ENCODE assay signal across 8 cellular contexts in the genomic region with DNA sequence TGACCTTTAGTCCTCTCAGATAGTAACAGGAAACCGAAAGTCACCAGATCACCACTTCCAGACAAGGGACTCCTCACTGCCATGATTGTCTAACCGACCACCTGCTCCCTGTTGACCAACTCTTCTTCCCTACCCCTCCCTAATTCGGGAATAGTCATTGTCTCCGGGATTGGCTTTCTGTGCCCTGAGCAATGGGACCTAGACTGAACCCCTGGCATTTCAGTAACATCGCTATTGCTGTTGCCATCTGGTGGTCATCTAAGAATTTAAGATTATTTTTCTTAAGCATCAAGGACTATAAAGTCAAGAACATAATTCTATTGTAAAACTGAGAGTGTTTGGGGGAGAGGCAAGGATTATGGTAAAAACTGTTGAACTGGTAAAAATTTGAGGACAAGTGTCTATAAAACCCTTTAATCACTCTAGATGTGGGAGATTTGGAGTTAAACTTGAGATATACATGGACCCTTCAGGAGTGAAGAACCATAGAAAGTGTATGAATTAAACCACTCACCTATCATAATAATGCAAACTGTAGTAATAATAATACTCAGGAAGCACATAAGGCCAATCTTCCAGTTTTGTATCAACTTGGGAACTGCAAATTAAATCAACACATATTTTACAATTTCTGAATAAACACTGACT. TPM values are rescaled to one million over a fixed set of nuclear protein-coding genes. Genes with fewer than 3 reads are reported as not detected.
DNase-seq lines count a peak whose midpoint lies in the region; ATAC-seq and TF ChIP-seq lines count a peak whose summit lies in the region.

No MANE protein-coding gene starts in this region.

- H3K9me3 ChIP-seq in ascending aorta, result no peaks in the 10 kb centered on the region
- no peaks in the 10 kb centered on the region for H3K9me3 ChIP-seq in skeletal muscle satellite cell (replicated peaks; ENCODE audit: low read length)

- peak in 2 of 3 experiments; percentile 21 to 29 for TF ChIP-seq CTCF in ascending aorta (IDR thresholded peaks at IDR 0.05)

- DNase-seq in stimulated activated naive CD4-positive, alpha-beta T cell (lab: John Stamatoyannopoulos, UW), result peak in 4 of 6 experiments; percentile 2 to 66 (median 29)
- DNase-seq in stimulated activated naive CD4-positive, alpha-beta T cell treated with Interleukin-2 at 50 U/mL for 16 hours (lab: John Stamatoyannopoulos, UW), result no peak
- DNase-seq in NCI-H510A treated with DMSO at 0.1 percent for 48 hours (lab: John Stamatoyannopoulos, UW), result peak; percentile 19
- DNase-seq in ascending aorta (ENCODE audit: low spot score in 2 of 2), result no peak
- peak; percentile 41 for DNase-seq in iPS DF 4.7 (ENCODE audit: extremely low read depth, low spot score)
- DNase-seq in GOT3 (lab: John Stamatoyannopoulos, UW), result no peak

- peak overlapping the region; percentile 74 for H3K4me2 ChIP-seq in skeletal muscle satellite cell (ENCODE audit: low read length)

- H3K27me3 ChIP-seq in ascending aorta (no peaks in the 10 kb centered on the region), skeletal muscle satellite cell (ENCODE audit: control insufficient read depth, insufficient read depth, low read length) (no peaks in the 10 kb centered on the region)

- no peak for ATAC-seq in HG02642 (IDR thresholded peaks at IDR 0.05; ENCODE audit: poor library complexity, unreplicated experiment)

- intact Hi-C loops in ascending aorta (cut with DNase I), result loop anchor here (2.0 kb wide), 2 partner anchors 175 to 181 kb away; no protein-coding TSS in a partner anchor

- H3K27ac ChIP-seq in ascending aorta, result no peak overlapping the region

- no peak overlapping the region for H3K9ac ChIP-seq in skeletal muscle satellite cell (ENCODE audit: low read depth, low read length)

- H3K4me1 ChIP-seq in ascending aorta, result no peaks in the 10 kb centered on the region
- no peaks in the 10 kb centered on the region for H3K4me1 ChIP-seq in skeletal muscle satellite cell (ENCODE audit: control insufficient read depth, insufficient read depth, low read length)

- H3K4me3 ChIP-seq in ascending aorta (no peak overlapping the region), skeletal muscle satellite cell (ENCODE audit: low read length) (peak overlapping the region; percentile 57)

- no peaks in the 10 kb centered on the region for H3K36me3 ChIP-seq in ascending aorta
- no peaks in the 10 kb centered on the region for H3K36me3 ChIP-seq in skeletal muscle satellite cell (ENCODE audit: insufficient read depth, low read length)

RNA-seq across cellular contexts. Expression of a gene that starts 6.3 kb away (rescaled TPM):
- not detected for total RNA-seq in ascending aorta
- total RNA-seq in skeletal muscle satellite cell (2012; rRNA removed), result not detected in 2 replicates

RNA-seq across cellular contexts. Expression of a gene that starts 44.6 kb away (rescaled TPM):
- total RNA-seq in ascending aorta, result not detected
- not detected in 2 replicates for total RNA-seq in skeletal muscle satellite cell (2012; rRNA removed)

RNA-seq across cellular contexts. Expression of a gene that starts 45.3 kb away (rescaled TPM):
- not detected for total RNA-seq in ascending aorta
- total RNA-seq in skeletal muscle satellite cell (2012; rRNA removed), result not detected in 2 replicates

RNA-seq across cellular contexts. Expression of a gene that starts 56.7 kb away (rescaled TPM):
- total RNA-seq in ascending aorta, result 1.1 TPM
- total RNA-seq in skeletal muscle satellite cell (2012; rRNA removed), result 24.7 and 25.6 TPM in 2 replicates

Comparison
In these comparisons a context has a peak if more than half of its experiments do, and no peak if none do; other contexts are left out.
1. DNase-seq: peak in stimulated activated naive CD4-positive, alpha-beta T cell (4 of 6), NCI-H510A treated with DMSO at 0.1 percent for 48 hours (single experiment) and iPS DF 4.7 (single experiment); none in stimulated activated naive CD4-positive, alpha-beta T cell treated with Interleukin-2 at 50 U/mL for 16 hours (single experiment), ascending aorta (0 of 2) and GOT3 (single experiment).